ENCODE assay signal across 25 cellular contexts in the genomic region with DNA sequence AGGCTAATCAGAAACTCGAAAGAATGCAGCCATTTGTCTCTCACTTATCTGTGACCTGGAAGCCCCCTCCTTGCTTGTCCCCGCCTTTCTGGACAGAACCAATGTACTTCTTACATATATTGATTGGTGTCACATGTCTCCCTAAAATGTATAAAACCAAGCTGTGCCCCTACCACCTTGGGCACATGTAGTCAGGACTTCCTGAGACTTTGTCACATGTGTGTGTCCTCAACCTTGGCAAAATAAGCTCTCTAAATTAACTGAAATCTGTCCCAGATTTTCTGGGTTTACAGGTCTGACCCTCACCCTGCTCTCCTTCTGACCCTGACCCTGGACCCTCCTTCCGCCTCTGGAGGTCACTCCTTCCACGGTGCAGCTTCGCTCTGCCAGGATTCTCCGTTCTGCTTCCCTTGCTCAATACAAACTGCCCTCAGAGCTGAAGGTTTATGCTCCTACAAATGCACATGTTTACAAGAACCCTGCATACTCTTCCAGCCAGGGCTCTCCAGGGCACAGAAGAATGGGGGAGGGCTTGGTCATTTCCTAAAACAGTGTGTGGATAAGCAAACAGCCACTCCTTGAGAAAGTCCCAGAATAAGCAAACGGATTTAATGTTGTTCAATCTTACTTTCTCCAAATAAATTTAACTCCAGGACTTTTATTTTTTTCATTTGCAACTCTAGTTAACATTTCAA.
"Had no signal": no experiment of that assay in that cellular context is flagged by ENCODE, and none has a peak within 500 bp of the region (broad histone marks: within the 10 kb centered on the region; RNA-seq: fewer than 3 reads in every experiment).

No MANE protein-coding gene starts in this region.

- H3K4me1 ChIP-seq: adrenal gland, colonic mucosa had no signal

- DNase-seq: activated CD4-positive, alpha-beta memory T cell treated with anti-CD3 and anti-CD28 coated beads for 36 hours; activated CD4-positive, alpha-beta T cell treated with anti-CD3 and anti-CD28 coated beads for 36 hours; activated CD4-positive, alpha-beta T cell treated with anti-CD3 and anti-CD28 coated beads, Interleukin-2, amount 10 ng/mL, durations not matched to agents 24 days and 14 days; activated CD4-positive, CD25-positive, alpha-beta regulatory T cell; activated CD4-positive, CD25-positive, alpha-beta regulatory T cell treated with anti-CD3 and anti-CD28 coated beads, Interleukin-2, amount 50 U/mL, for 72 hours; activated CD8-positive, alpha-beta memory T cell treated with anti-CD3 and anti-CD28 coated beads, Interleukin-2, amount 10 ng/mL, durations not matched to agents 7 days and 5 days; activated CD8-positive, alpha-beta memory T cell treated with anti-CD3 and anti-CD28 coated beads, Interleukin-2, amount 50 U/mL, for 4 hours; activated CD8-positive, alpha-beta T cell treated with anti-CD3 and anti-CD28 coated beads, Interleukin-2, amount 10 ng/mL, durations not matched to agents 7 days and 5 days; activated naive CD4-positive, alpha-beta T cell treated with anti-CD3 and anti-CD28 coated beads for 36 hours; activated naive CD8-positive, alpha-beta T cell treated with anti-CD3 and anti-CD28 coated beads for 36 hours; activated naive CD8-positive, alpha-beta T cell treated with anti-CD3 and anti-CD28 coated beads, Interleukin-2, amount 50 U/mL, for 24 hours; activated T-cell treated with anti-CD3 and anti-CD28 coated beads, Interleukin-2, amount 50 U/mL, for 1 hour; activated T-cell treated with anti-CD3 and anti-CD28 coated beads, Interleukin-2, amount 50 U/mL, for 48 hours; adrenal gland; amygdala; aorta; body of pancreas; caudate nucleus; cerebellar nuclear complex; colonic mucosa; effector CD8-positive, alpha-beta T cell; foreskin fibroblast; T-helper 2 cell had no signal

- H3K27ac ChIP-seq: adrenal gland, body of pancreas, colonic mucosa had no signal

- H3K36me3 ChIP-seq: adrenal gland, colonic mucosa had no signal

- ATAC-seq: activated CD4-positive, alpha-beta T cell treated with anti-CD3 and anti-CD28 coated beads for 36 hours; activated CD8-positive, alpha-beta memory T cell treated with anti-CD3 and anti-CD28 coated beads, Interleukin-2, amount 10 ng/mL, durations not matched to agents 7 days and 5 days; activated CD8-positive, alpha-beta T cell treated with anti-CD3 and anti-CD28 coated beads, Interleukin-2, amount 10 ng/mL, durations not matched to agents 7 days and 5 days; activated naive CD8-positive, alpha-beta T cell treated with anti-CD3 and anti-CD28 coated beads, Interleukin-2, amount 50 U/mL, for 24 hours; body of pancreas; esophagus mucosa had no signal

- H3K4me3 ChIP-seq: adrenal gland, body of pancreas, colonic mucosa had no signal

- FAIRE-seq: frontal cortex had no signal

- H3K9me3 ChIP-seq: adrenal gland, body of pancreas, colonic mucosa had no signal

- H3K27me3 ChIP-seq: colonic mucosa had no signal
